21 cellular contexts compared by ENCODE assay signal in the genomic region with DNA sequence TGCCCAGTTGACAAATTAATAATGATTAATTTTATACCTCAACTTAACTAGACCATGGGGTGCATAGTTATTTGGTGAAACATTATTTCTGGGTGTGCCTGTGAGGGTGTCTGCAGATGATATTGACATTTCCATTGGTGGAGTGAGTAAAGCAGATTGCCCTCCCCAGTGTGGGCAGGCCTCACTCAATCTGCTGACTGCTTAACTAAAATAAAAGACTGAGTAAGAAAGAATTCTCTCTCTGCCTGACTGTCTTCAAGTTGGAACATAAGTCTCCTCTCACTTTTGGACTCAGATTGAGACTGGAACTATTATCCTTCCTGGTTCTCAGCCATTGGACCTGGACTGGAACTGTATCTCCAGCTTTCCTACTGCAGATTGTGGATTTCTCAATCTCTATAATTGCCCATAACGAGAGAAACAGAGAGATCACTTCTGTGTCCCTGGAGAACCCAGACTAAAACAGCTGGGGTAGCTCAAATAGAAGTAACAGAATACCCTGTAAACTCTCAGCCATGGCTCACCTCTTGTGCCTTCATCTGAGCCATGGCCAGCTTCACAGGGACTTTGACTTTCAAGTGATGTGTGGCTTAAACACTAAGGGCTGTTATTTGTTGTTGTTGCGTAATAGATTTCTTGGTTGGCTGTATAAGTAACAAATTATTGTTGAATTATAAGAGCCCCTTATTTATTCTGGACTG.
"Had no signal": no experiment of that assay in that cellular context is flagged by ENCODE, and none has a peak within 500 bp of the region (broad histone marks: within the 10 kb centered on the region; RNA-seq: fewer than 3 reads in every experiment).

No MANE protein-coding gene starts in this region.

- H3K4me2 ChIP-seq: neural progenitor cell had no signal

- DNase-seq: activated B cell treated with CpG ODN at 0.5 μM for 24 hours; activated CD4-positive, alpha-beta T cell treated with anti-CD3 and anti-CD28 coated beads for 36 hours; activated CD4-positive, alpha-beta T cell treated with anti-CD3 and anti-CD28 coated beads, Interleukin-2, amount 50 U/mL, for 4 hours; activated CD8-positive, alpha-beta memory T cell treated with anti-CD3 and anti-CD28 coated beads for 24 hours; activated CD8-positive, alpha-beta memory T cell treated with anti-CD3 and anti-CD28 coated beads, Interleukin-2, amount 50 U/mL, for 4 hours; activated T-cell treated with anti-CD3 and anti-CD28 coated beads, Interleukin-2, amount 50 U/mL, for 24 hours; heart left ventricle; naive thymus-derived CD4-positive, alpha-beta T cell; retina; stimulated activated CD4-positive, alpha-beta T cell treated with anti-CD3 and anti-CD28 coated beads, Interleukin-12 subunit alpha, Interleukin-12 subunit beta, amount 100 ng/mL, for 4 hours; substantia nigra; T-helper 9 cell; thyroid gland had no signal

- FAIRE-seq: colon, frontal cortex, islet of Langerhans had no signal

- H3K9ac ChIP-seq: neural progenitor cell had no signal

- H3K27me3 ChIP-seq: ascending aorta, esophagus muscularis mucosa, heart left ventricle, neural progenitor cell, thyroid gland had no signal

- H3K4me1 ChIP-seq: ascending aorta, esophagus muscularis mucosa, neural progenitor cell, thyroid gland had no signal

- H3K9me3 ChIP-seq: ascending aorta, thyroid gland had no signal

- H3K27ac ChIP-seq: ascending aorta, esophagus muscularis mucosa, heart left ventricle, neural progenitor cell, thyroid gland had no signal

- H2AFZ ChIP-seq: neural progenitor cell had no signal

- ATAC-seq: activated CD4-positive, alpha-beta T cell treated with anti-CD3 and anti-CD28 coated beads for 36 hours; activated naive CD4-positive, alpha-beta T cell treated with anti-CD3 and anti-CD28 coated beads, Interleukin-2, amount 50 U/mL, for 72 hours; activated T-helper 17 cell treated with anti-CD3 and anti-CD28 coated beads, Interleukin-2, amount 50 U/mL, for 72 hours; naive thymus-derived CD4-positive, alpha-beta T cell had no signal

- H3K36me3 ChIP-seq: ascending aorta, esophagus muscularis mucosa, heart left ventricle, neural progenitor cell, thyroid gland had no signal

- H3K4me3 ChIP-seq: ascending aorta, esophagus muscularis mucosa, heart left ventricle, neural progenitor cell, thyroid gland had no signal
